In genomic region chr12:3073438-3074255, GRCh38 we compare ENCODE assay signal across 8 cellular contexts. TPM values are rescaled to one million over a fixed set of nuclear protein-coding genes. Genes with fewer than 3 reads are reported as not detected.
DNase-seq lines count a peak whose midpoint lies in the region; ATAC-seq and TF ChIP-seq lines count a peak whose summit lies in the region.

No MANE protein-coding gene starts in this region.

- no peak overlapping the region for H3K4me3 ChIP-seq in adrenal gland
- H3K4me3 ChIP-seq in left ventricle myocardium inferior = no peak overlapping the region

- no peak overlapping the region for H3K4me3 Mint-ChIP-seq in T-helper 17 cell

- peak; percentile 66 for ATAC-seq in T-helper 17 cell
- ATAC-seq in GM18870 (IDR thresholded peaks at IDR 0.05; ENCODE audit: unreplicated experiment) = no peak

- H3K27me3 Mint-ChIP-seq in T-helper 17 cell = peaks cover 18% of the 10 kb centered on the region

- H3K9me3 ChIP-seq in T-helper 17 cell (ENCODE audit: control insufficient read depth, low read length, poor library complexity, severe bottlenecking) (no peaks in the 10 kb centered on the region), adrenal gland (replicated peaks in 1 of 3) (no peaks in the 10 kb centered on the region), left ventricle myocardium inferior (replicated peaks) (no peaks in the 10 kb centered on the region)

- H3K27me3 ChIP-seq in adrenal gland (no peaks in the 10 kb centered on the region), left ventricle myocardium inferior (ENCODE audit: low read depth) (no peaks in the 10 kb centered on the region)

- H3K4me1 Mint-ChIP-seq in T-helper 17 cell = no peaks in the 10 kb centered on the region

- no peaks in the 10 kb centered on the region for H3K36me3 Mint-ChIP-seq in T-helper 17 cell (ENCODE audit: low read depth)

- 3 to 8% (median 6%) methylated on average over 9 to 13 of the region's 13 CpGs for WGBS in adrenal gland, 4 donors

- DNase-seq in AG08395 (ENCODE audit: low spot score) (peak; percentile 89), GM19238 (ENCODE audit: insufficient read length, low spot score) (peak; percentile 74), NCI-H1092 treated with DMSO at 0.1 percent for 48 hours (lab: John Stamatoyannopoulos, UW) (peak; percentile 73), T-helper 17 cell (peak; percentile 64 to 80 (median 65)), adrenal gland (peak; percentile 79 to 95 (median 85)), left ventricle myocardium inferior (peak; percentile 85), putamen (ENCODE audit: low spot score) (peak; percentile 67)

- no peak overlapping the region for H3K27ac Mint-ChIP-seq in T-helper 17 cell

- intact Hi-C loops in adrenal gland (cut with DNase I) (loop anchor here (5.0 to 10.0 kb wide), 4 partner anchors 61 to 204 kb away; no protein-coding TSS in a partner anchor), left ventricle myocardium inferior (cut with micrococcal nuclease) (no loop called here)

- no peak for TF ChIP-seq POLR2A in adrenal gland (IDR thresholded peaks at IDR 0.05)

- TF ChIP-seq CTCF in adrenal gland (IDR thresholded peaks at IDR 0.05) (peak; percentile 93 to 99 (median 96)), left ventricle myocardium inferior (IDR thresholded peaks at IDR 0.05; ENCODE audit: borderline replicate concordance) (peak; percentile 99)

- H3K36me3 ChIP-seq in adrenal gland (replicated peaks in 1 of 2) (no peaks in the 10 kb centered on the region), left ventricle myocardium inferior (no peaks in the 10 kb centered on the region)

- peak overlapping the region in 1 of 5 donors; percentile 17 for H3K27ac ChIP-seq in adrenal gland
- peak overlapping the region; percentile 49 for H3K27ac ChIP-seq in left ventricle myocardium inferior (replicated peaks)

- H3K4me1 ChIP-seq in adrenal gland (replicated peaks in 1 of 2) (peaks cover 5 to 17% of the 10 kb centered on the region in 2 donors), left ventricle myocardium inferior (peaks cover 58% of the 10 kb centered on the region)

RNA-seq across cellular contexts. Expression of gene TSPAN9, which starts 3.5 kb away (rescaled TPM):
- total RNA-seq in T-helper 17 cell (10 to 100 TPM in 1 of 2 donors, 1 to 10 TPM in 1; 1.4 to 24.2 TPM), adrenal gland (10 to 100 TPM; 15.3 to 31.4 (median 27.3) TPM), left ventricle myocardium inferior (305 TPM)
- polyA plus RNA-seq in adrenal gland = 10 to 100 TPM; 12.4 to 18.1 (median 16.5) TPM
